In genomic region chr12:88946377-88946997, GRCh38 we compare ENCODE assay signal across 8 cellular contexts.
DNase-seq lines count a peak whose midpoint lies in the region; ATAC-seq and TF ChIP-seq lines count a peak whose summit lies in the region.

No MANE protein-coding gene starts in this region.

- intact Hi-C loops in prostate gland (cut with DNase I), result no loop called here

- H2BK120ac ChIP-seq in neuronal stem cell (ENCODE audit: low read depth, low read length), result no peak overlapping the region

- no peak overlapping the region for H3K14ac ChIP-seq in neuronal stem cell (ENCODE audit: low read length)

- TF ChIP-seq CTCF in brain (conservative IDR thresholded peaks at IDR 0.05), result no peak
- no peak for TF ChIP-seq CTCF in prostate gland (IDR thresholded peaks at IDR 0.05)

- H3K9ac ChIP-seq in neuronal stem cell (ENCODE audit: low read depth, low read length, poor library complexity), result no peak overlapping the region

- no peaks in the 10 kb centered on the region for H3K36me3 ChIP-seq in neuronal stem cell (replicated peaks in 1 of 2; ENCODE audit: control insufficient read depth in 2 of 2, insufficient read depth in 2 of 2, low read length in 2 of 2)
- H3K36me3 ChIP-seq in prostate gland, result no peaks in the 10 kb centered on the region

- ATAC-seq in GM18858 (IDR thresholded peaks at IDR 0.05; ENCODE audit: unreplicated experiment) (peak; percentile 47), HG03520 (IDR thresholded peaks at IDR 0.05; ENCODE audit: unreplicated experiment) (peak; percentile 64), GM21528 (IDR thresholded peaks at IDR 0.05; ENCODE audit: low FRiP score, unreplicated experiment) (no peak), T-helper 17 cell (no peak)

- H3K23ac ChIP-seq in neuronal stem cell (ENCODE audit: low read depth, low read length, poor library complexity), result no peak overlapping the region

- H3K36me3 Mint-ChIP-seq in brain (no peaks in the 10 kb centered on the region), T-helper 17 cell (ENCODE audit: low read depth) (no peaks in the 10 kb centered on the region)

- TF ChIP-seq POLR2A in prostate gland (IDR thresholded peaks at IDR 0.05), result no peak

- H3K27me3 ChIP-seq in neuronal stem cell (ENCODE audit: control insufficient read depth in 3 of 3, insufficient read depth in 3 of 3, low read depth in 1 of 3, low read length in 3 of 3) (no peaks in the 10 kb centered on the region), prostate gland (replicated peaks; ENCODE audit: insufficient read depth) (no peaks in the 10 kb centered on the region)

- H3K4me3 ChIP-seq in neuronal stem cell (ENCODE audit: low read length in 2 of 2) (no peak overlapping the region), prostate gland (no peak overlapping the region)

- DNase-seq in neuronal stem cell (ENCODE audit: low spot score) (no peak), T-helper 17 cell (no peak), NCI-H748 (lab: John Stamatoyannopoulos, UW; ENCODE audit: unreplicated experiment) (no peak), prostate gland (ENCODE audit: low spot score) (no peak)

- H2BK15ac ChIP-seq in neuronal stem cell (ENCODE audit: low read length), result no peak overlapping the region

- no peak overlapping the region for H3K4ac ChIP-seq in neuronal stem cell (ENCODE audit: low read length)

- no peak overlapping the region for H4K8ac ChIP-seq in neuronal stem cell (ENCODE audit: low read depth, low read length)

- no peak overlapping the region for H3K18ac ChIP-seq in neuronal stem cell (ENCODE audit: low read length)

- H3K4me1 ChIP-seq in neuronal stem cell (ENCODE audit: control insufficient read depth in 2 of 2, insufficient read depth in 1 of 2, low read depth in 1 of 2, low read length in 2 of 2) (peaks cover 4 to 9% of the 10 kb centered on the region in 2 donors), prostate gland (replicated peaks) (no peaks in the 10 kb centered on the region)

- no peak overlapping the region for H3K4me2 ChIP-seq in neuronal stem cell (ENCODE audit: insufficient read depth, low read length, poor library complexity, severe bottlenecking)

- H3K4me3 Mint-ChIP-seq in brain (peak overlapping the region in 1 of 5 experiments; percentile 56), T-helper 17 cell (no peak overlapping the region)

- WGBS in neuronal stem cell (ENCODE audit: extremely low coverage in 2 of 2, insufficient read length in 2 of 2, insufficient replicate concordance in 1 of 2), 2 donors, result no CpG with 5 or more reads among the region's 5 CpGs
- WGBS in prostate gland, result 64% methylated on average over 5 of the region's 5 CpGs

- H3K27me3 Mint-ChIP-seq in brain, result no peaks in the 10 kb centered on the region
- peaks cover 25% of the 10 kb centered on the region for H3K27me3 Mint-ChIP-seq in T-helper 17 cell

- peaks cover 6 to 16% (median 9%) of the 10 kb centered on the region in 5 experiments for H3K9me3 Mint-ChIP-seq in brain

- peak overlapping the region; percentile 32 for H2AFZ ChIP-seq in neuronal stem cell (ENCODE audit: low read length)

- no peaks in the 10 kb centered on the region for H3K9me3 ChIP-seq in neuronal stem cell (replicated peaks in 1 of 2; ENCODE audit: control insufficient read depth in 2 of 2, insufficient read depth in 1 of 2, low read depth in 1 of 2, low read length in 2 of 2)
- H3K9me3 ChIP-seq in T-helper 17 cell (ENCODE audit: control insufficient read depth, low read length, poor library complexity, severe bottlenecking), result no peaks in the 10 kb centered on the region
- no peaks in the 10 kb centered on the region for H3K9me3 ChIP-seq in prostate gland

- no peak overlapping the region for H4K91ac ChIP-seq in neuronal stem cell (ENCODE audit: low read depth, low read length, poor library complexity)

- no peak overlapping the region for H2AK5ac ChIP-seq in neuronal stem cell (ENCODE audit: low read depth, low read length)

- no peak overlapping the region for H2BK5ac ChIP-seq in neuronal stem cell (ENCODE audit: low read length)

- H2BK12ac ChIP-seq in neuronal stem cell (ENCODE audit: low read length), result no peak overlapping the region

- H3K4me1 Mint-ChIP-seq in brain (peaks cover 35% of the 10 kb centered on the region), T-helper 17 cell (no peaks in the 10 kb centered on the region)

- H3K79me1 ChIP-seq in neuronal stem cell (ENCODE audit: low read depth, low read length), result no peaks in the 10 kb centered on the region

- no peak overlapping the region for H3K27ac ChIP-seq in neuronal stem cell (replicated peaks; ENCODE audit: low read length)
- no peak overlapping the region for H3K27ac ChIP-seq in prostate gland

- H3K27ac Mint-ChIP-seq in brain (peak overlapping the region; percentile 41 to 91 (median 68)), T-helper 17 cell (no peak overlapping the region)

Comparison
In these comparisons a context has a peak if more than half of its experiments do, and no peak if none do; other contexts are left out.
1. ATAC-seq: peak in GM18858 (single experiment) and HG03520 (single experiment); none in GM21528 (single experiment) and T-helper 17 cell (single experiment).